9 cellular contexts compared by ENCODE assay signal in genomic region chr5:32584651-32585050, GRCh38. TPM values are rescaled to one million over a fixed set of nuclear protein-coding genes. Genes with fewer than 3 reads are reported as not detected.
DNase-seq lines count a peak whose midpoint lies in the region; ATAC-seq, FAIRE-seq and TF ChIP-seq lines count a peak whose summit lies in the region.
"Had no signal": no experiment of that assay in that cellular context is flagged by ENCODE, and none has a peak within 500 bp of the region (broad histone marks: within the 10 kb centered on the region; RNA-seq: fewer than 3 reads in every experiment).

No MANE protein-coding gene starts in this region.

- H4K20me1 ChIP-seq in PC-3 (ENCODE audit: low read length) (peaks cover 25% of the 10 kb centered on the region), endothelial cell of umbilical vein (replicated peaks; ENCODE audit: control insufficient read depth, extremely low read depth, insufficient read depth, low read length) (peaks cover 6% of the 10 kb centered on the region)

- H3K9me3 Mint-ChIP-seq in activated T-cell treated with anti-CD3 and anti-CD28 coated beads, Interleukin-2, amount 50 U/mL, for 4 hours = no peaks in the 10 kb centered on the region
- H3K9me3 Mint-ChIP-seq in stimulated activated effector memory CD8-positive, alpha-beta T cell treated with anti-CD3 and anti-CD28 coated beads, Interleukin-12 subunit alpha, Interleukin-12 subunit beta, amount 100 ng/mL, for 72 hours = no peaks in the 10 kb centered on the region

- H3K4me1 ChIP-seq in PC-3 (ENCODE audit: insufficient read depth, low read length) = peaks cover 16% of the 10 kb centered on the region
- H3K4me1 ChIP-seq in endothelial cell of umbilical vein (ENCODE audit: control insufficient read depth, extremely low read depth, insufficient read depth, low read length) = peaks cover 24% of the 10 kb centered on the region
- H3K4me1 ChIP-seq in gastrocnemius medialis = peaks cover 14 to 21% of the 10 kb centered on the region in 2 donors
- H3K4me1 ChIP-seq: SJSA1 had no signal

- H3K4me1 Mint-ChIP-seq in activated T-cell treated with anti-CD3 and anti-CD28 coated beads, Interleukin-2, amount 50 U/mL, for 4 hours (ENCODE audit: low read depth) = peaks cover 53% of the 10 kb centered on the region
- H3K4me1 Mint-ChIP-seq in stimulated activated effector memory CD8-positive, alpha-beta T cell treated with anti-CD3 and anti-CD28 coated beads, Interleukin-12 subunit alpha, Interleukin-12 subunit beta, amount 100 ng/mL, for 72 hours = peaks cover 64% of the 10 kb centered on the region

- intact Hi-C loops in PC-3 (cut with micrococcal nuclease) (loop anchor here (1.0 to 5.0 kb wide), 3 partner anchors 58 to 95 kb away; no protein-coding TSS in a partner anchor), endothelial cell of umbilical vein (cut with micrococcal nuclease) (loop anchor here (1.0 to 10.0 kb wide), 5 partner anchors 13 to 487 kb away; no protein-coding TSS in a partner anchor), gastrocnemius medialis (cut with DNase I; ENCODE audit: low total_unique reads) (loop anchor here (1.0 to 5.0 kb wide), 3 partner anchors 140 to 1052 kb away; partner anchors contain the start of genes C5orf22, DROSHA, MTMR12 and ZFR)

- no peaks in the 10 kb centered on the region for H3K27me3 ChIP-seq in PC-3 (ENCODE audit: low read length)
- H3K27me3 ChIP-seq in endothelial cell of umbilical vein (ENCODE audit: control insufficient read depth in 2 of 2, insufficient read depth in 2 of 2, low read length in 2 of 2) = no peaks in the 10 kb centered on the region
- no peaks in the 10 kb centered on the region for H3K27me3 ChIP-seq in gastrocnemius medialis
- H3K27me3 ChIP-seq: SJSA1 had no signal

- no peak for FAIRE-seq in endothelial cell of umbilical vein (lab: Jason Lieb, UNC)

- CTCF ChIA-PET in PC-3 (lab: Charles Lee) (no interaction called here), endothelial cell of umbilical vein (lab: Charles Lee) (interaction anchor here (0.9 to 2.4 kb wide), 5 partner anchors 9 to 352 kb away, joined by 3 to 21 read pairs (median 3); no protein-coding TSS in a partner anchor)

- H3K9me3 ChIP-seq in PC-3 (ENCODE audit: low read length) (no peaks in the 10 kb centered on the region), endothelial cell of umbilical vein (replicated peaks; ENCODE audit: control insufficient read depth, insufficient read depth, low read length) (no peaks in the 10 kb centered on the region), gastrocnemius medialis (no peaks in the 10 kb centered on the region)
- H3K9me3 ChIP-seq: SJSA1 had no signal

- peak overlapping the region; percentile 94 for H3K4me3 Mint-ChIP-seq in activated T-cell treated with anti-CD3 and anti-CD28 coated beads, Interleukin-2, amount 50 U/mL, for 4 hours
- H3K4me3 Mint-ChIP-seq in stimulated activated effector memory CD8-positive, alpha-beta T cell treated with anti-CD3 and anti-CD28 coated beads, Interleukin-12 subunit alpha, Interleukin-12 subunit beta, amount 100 ng/mL, for 72 hours = peak overlapping the region; percentile 82

- H3K36me3 ChIP-seq in PC-3 (ENCODE audit: low read depth, low read length) = peaks cover 16% of the 10 kb centered on the region; the same call in 1 of the 2 replicates
- H3K36me3 ChIP-seq in endothelial cell of umbilical vein (ENCODE audit: control insufficient read depth in 2 of 2, extremely low read depth in 1 of 2, insufficient read depth in 2 of 2, low read length in 2 of 2) = peaks cover 3 to 5% of the 10 kb centered on the region in 2 experiments
- H3K36me3 ChIP-seq in gastrocnemius medialis = peaks cover 0 to 8% of the 10 kb centered on the region in 2 donors

- POLR2A ChIA-PET in PC-3 (lab: Charles Lee; ENCODE audit: unreplicated experiment) (interaction anchor here (0.6 kb wide), 1 partner anchor 96 kb away, joined by 3 read pairs; no protein-coding TSS in a partner anchor), endothelial cell of umbilical vein (lab: Charles Lee) (interaction anchor here (0.5 to 1.2 kb wide), 3 partner anchors 15 to 412 kb away, joined by 3 to 5 read pairs (median 3); no protein-coding TSS in a partner anchor)

- H3K9me2 ChIP-seq in PC-3 (replicated peaks; ENCODE audit: low read length) = no peaks in the 10 kb centered on the region

- H3K79me2 ChIP-seq in PC-3 (ENCODE audit: low read length) (peaks cover 43% of the 10 kb centered on the region), endothelial cell of umbilical vein (ENCODE audit: control insufficient read depth, insufficient read depth, low read length) (peaks cover 37% of the 10 kb centered on the region)

- H2AFZ ChIP-seq in PC-3 (ENCODE audit: low read length) (peak overlapping the region; percentile 73), endothelial cell of umbilical vein (ENCODE audit: low read depth, low read length) (peak overlapping the region; percentile 63)

- H3K4me2 ChIP-seq in PC-3 (ENCODE audit: low read length) = peak overlapping the region; percentile 96; the same call in 1 of the 2 replicates
- H3K4me2 ChIP-seq in endothelial cell of umbilical vein (ENCODE audit: insufficient read depth, low read length) = peak overlapping the region; percentile 86

- no peak overlapping the region for H3K9ac ChIP-seq in PC-3 (ENCODE audit: low read length)
- peak overlapping the region; percentile 95 for H3K9ac ChIP-seq in endothelial cell of umbilical vein (replicated peaks; ENCODE audit: extremely low read depth, insufficient read depth, low read length)

- H3K27ac ChIP-seq in PC-3 (ENCODE audit: low read length) (no peak overlapping the region), endothelial cell of umbilical vein (ENCODE audit: insufficient read depth, low read depth, low read length) (no peak overlapping the region), gastrocnemius medialis (no peak overlapping the region)

- ATAC-seq in activated T-cell treated with anti-CD3 and anti-CD28 coated beads, Interleukin-2, amount 50 U/mL, for 4 hours = no peak
- no peak for ATAC-seq in PC-3
- no peak for ATAC-seq in stimulated activated effector memory CD8-positive, alpha-beta T cell treated with anti-CD3 and anti-CD28 coated beads, Interleukin-12 subunit alpha, Interleukin-12 subunit beta, amount 100 ng/mL, for 72 hours
- no peak for ATAC-seq in gastrocnemius medialis

- in situ Hi-C loops in gastrocnemius medialis (cut with MboI; ENCODE audit: low sequenced_read_pairs in 4 of 4) = loop anchor here in 3 of 4 donors (25.0 kb wide), 4 partner anchors 347 to 1047 kb away; partner anchors contain the start of genes C5orf22 (in 1 of the 3), DROSHA (in 1 of the 3), GOLPH3 (in 1 of the 3) and TARS1 (in 1 of the 3)

- DNase-seq in activated T-cell treated with anti-CD3 and anti-CD28 coated beads, Interleukin-2, amount 50 U/mL, for 4 hours = no peak
- DNase-seq in activated T-cell treated with anti-CD3 and anti-CD28 coated beads for 4 hours (no peak), PC-3 (no peak), endothelial cell of umbilical vein (ENCODE audit: low read depth, low spot score) (no peak), NCI-H526 treated with DMSO at 0.1 percent for 48 hours (lab: John Stamatoyannopoulos, UW) (no peak), KG1 (lab: John Stamatoyannopoulos, UW) (no peak), gastrocnemius medialis (no peak)
- no peak for DNase-seq in stimulated activated effector memory CD8-positive, alpha-beta T cell treated with anti-CD3 and anti-CD28 coated beads, Interleukin-12 subunit alpha, Interleukin-12 subunit beta, amount 100 ng/mL, for 72 hours (ENCODE audit: low spot score in 2 of 2)

- H3K27me3 Mint-ChIP-seq in activated T-cell treated with anti-CD3 and anti-CD28 coated beads, Interleukin-2, amount 50 U/mL, for 4 hours (ENCODE audit: low read depth) = no peaks in the 10 kb centered on the region

- H3F3A ChIP-seq in PC-3 (ENCODE audit: low read length, unreplicated experiment) = peaks cover 4% of the 10 kb centered on the region

- H3K27ac Mint-ChIP-seq in stimulated activated effector memory CD8-positive, alpha-beta T cell treated with anti-CD3 and anti-CD28 coated beads, Interleukin-12 subunit alpha, Interleukin-12 subunit beta, amount 100 ng/mL, for 72 hours = peak overlapping the region; percentile 94

- BruUV-seq in PC-3 (replicated peaks; lab: Mats Ljungman, UMichigan) (TSS peak; percentile 73), endothelial cell of umbilical vein (replicated peaks; lab: Mats Ljungman, UMichigan) (TSS peak; percentile 65)

- TF ChIP-seq POLR2A in endothelial cell of umbilical vein (IDR thresholded peaks at IDR 0.05; ENCODE audit: low read depth, low read length) (no peak), gastrocnemius medialis (IDR thresholded peaks at IDR 0.05) (no peak)

- no peak overlapping the region for H3K4me3 ChIP-seq in PC-3 (ENCODE audit: low read length)
- peak overlapping the region in 1 of 3 experiments; percentile 94 for H3K4me3 ChIP-seq in endothelial cell of umbilical vein (replicated peaks in 1 of 3; ENCODE audit: insufficient read depth in 1 of 3, low read depth in 1 of 3, low read length in 3 of 3)
- H3K4me3 ChIP-seq in gastrocnemius medialis = no peak overlapping the region

- H3K36me3 Mint-ChIP-seq in activated T-cell treated with anti-CD3 and anti-CD28 coated beads, Interleukin-2, amount 50 U/mL, for 4 hours (ENCODE audit: insufficient read depth) = peaks cover 8% of the 10 kb centered on the region
- peaks cover 52% of the 10 kb centered on the region for H3K36me3 Mint-ChIP-seq in stimulated activated effector memory CD8-positive, alpha-beta T cell treated with anti-CD3 and anti-CD28 coated beads, Interleukin-12 subunit alpha, Interleukin-12 subunit beta, amount 100 ng/mL, for 72 hours

- H3K9me1 ChIP-seq in endothelial cell of umbilical vein (replicated peaks; ENCODE audit: control insufficient read depth, extremely low read depth, insufficient read depth, low read length) = no peaks in the 10 kb centered on the region

- dilution Hi-C loops in endothelial cell of umbilical vein (cut with MboI; ENCODE audit: extremely low pct_ligation_motif_present, low sequenced_read_pairs) = no loop called here

- TF ChIP-seq CTCF in PC-3 (conservative IDR thresholded peaks at IDR 0.05; ENCODE audit: low read depth, low read length) = no peak
- no peak for TF ChIP-seq CTCF in endothelial cell of umbilical vein (IDR thresholded peaks at IDR 0.05; ENCODE audit: extremely low read depth in 1 of 2, insufficient read depth in 1 of 2, low read depth in 1 of 2, low read length in 2 of 2)
- TF ChIP-seq CTCF in gastrocnemius medialis (IDR thresholded peaks at IDR 0.05 in 4 of 5, conservative IDR thresholded peaks at IDR 0.05 in 1 of 5) = no peak

RNA-seq across cellular contexts. Expression of gene SUB1, which starts 0.7 kb away (rescaled TPM):
- total RNA-seq in activated T-cell treated with anti-CD3 and anti-CD28 coated beads, Interleukin-2, amount 50 U/mL, for 4 hours = 100 to 1,000 TPM; 453 to 460 (median 459) TPM
- total RNA-seq in PC-3 (2014; rRNA removed) (185 and 189 TPM in 2 replicates), endothelial cell of umbilical vein (246 and 252 TPM in 2 replicates), gastrocnemius medialis (100 to 1,000 TPM in 2 of 4 donors, 10 to 100 TPM in 2; 82.6 to 162 (median 100) TPM)
- polyA plus RNA-seq in endothelial cell of umbilical vein = 43.1 and 60.1 TPM in 2 replicates
- polyA plus RNA-seq in endothelial cell of umbilical vein (2011; cell fraction: cytosol; rRNA removed) = 83.0 and 115 TPM in 2 replicates
- polyA plus RNA-seq in endothelial cell of umbilical vein (2011; cell fraction: nucleus; rRNA removed) = 50.0 and 102 TPM in 2 replicates
- polyA plus RNA-seq in endothelial cell of umbilical vein (2012) = 175 and 257 TPM in 2 replicates
- polyA minus RNA-seq in endothelial cell of umbilical vein = 22.6 and 35.1 TPM in 2 replicates
- polyA minus RNA-seq in endothelial cell of umbilical vein (2011; cell fraction: cytosol; rRNA and poly(A)+ RNA removed) = 34.0 TPM
- 97.5 and 126 TPM in 2 replicates for polyA minus RNA-seq in endothelial cell of umbilical vein (2011; cell fraction: nucleus; rRNA and poly(A)+ RNA removed)
